27 cellular contexts compared by ENCODE assay signal in genomic region chr2:127332335-127332734, GRCh38.
"Had no signal": no experiment of that assay in that cellular context is flagged by ENCODE, and none has a peak within 500 bp of the region (broad histone marks: within the 10 kb centered on the region; RNA-seq: fewer than 3 reads in every experiment).

No MANE protein-coding gene starts in this region.

- H3K4me3 Mint-ChIP-seq: stimulated activated effector memory CD8-positive, alpha-beta T cell treated with anti-CD3 and anti-CD28 coated beads, Interleukin-12 subunit alpha, Interleukin-12 subunit beta, amount 100 ng/mL, for 72 hours; stimulated activated memory B cell treated with anti-CD40 and anti-IgM and Interleukin-4, amounts not matched to agents 10 μg/mL and 1 μg/mL and 100 μg/mL, for 72 hours; stimulated activated naive B cell treated with anti-CD40 and anti-IgM and Interleukin-4, amounts not matched to agents 10 μg/mL and 1 μg/mL and 100 μg/mL, for 72 hours; stimulated activated naive CD8-positive, alpha-beta T cell treated with anti-CD3 and anti-CD28 coated beads, Interleukin-15, Interleukin-2, amounts not matched to agents 100 ng/mL and 50 ng/mL, for 24 hours; type B pancreatic cell had no signal

- H3K4me1 ChIP-seq: suprapubic skin, testis, thyroid gland, tibial artery, tibial nerve, transverse colon, upper lobe of left lung, upper lobe of right lung, uterus, vagina had no signal

- H3K4me3 ChIP-seq: stomach, suprapubic skin, testis, thoracic aorta, thyroid gland, tibial artery, tibial nerve, transverse colon, upper lobe of left lung, upper lobe of right lung, uterus, vagina had no signal

- H3K27ac ChIP-seq: stomach, suprapubic skin, testis, thoracic aorta, thyroid gland, tibial artery, tibial nerve, transverse colon, upper lobe of left lung, upper lobe of right lung, uterus, vagina had no signal

- H3K4me1 Mint-ChIP-seq: stimulated activated memory B cell treated with anti-CD40 and anti-IgM and Interleukin-4, amounts not matched to agents 10 μg/mL and 1 μg/mL and 100 μg/mL, for 72 hours; stimulated activated naive B cell treated with anti-CD40 and anti-IgM and Interleukin-4, amounts not matched to agents 10 μg/mL and 1 μg/mL and 100 μg/mL, for 72 hours had no signal

- DNase-seq: stimulated activated CD4-positive, alpha-beta T cell treated with anti-CD3 and anti-CD28 coated beads, Interleukin-2, amount 100 ng/mL, for 24 hours; stimulated activated CD4-positive, alpha-beta T cell treated with anti-CD3 and anti-CD28 coated beads, Interleukin-2, amount 100 ng/mL, for 48 hours; stimulated activated CD4-positive, alpha-beta T cell treated with anti-CD3 and anti-CD28 coated beads, Interleukin-4, amount 100 ng/mL, for 1 hour; stimulated activated CD4-positive, alpha-beta T cell treated with anti-CD3 and anti-CD28 coated beads, Interleukin-4, amount 100 ng/mL, for 24 hours; stimulated activated CD4-positive, alpha-beta T cell treated with anti-CD3 and anti-CD28 coated beads, Interleukin-4, amount 100 ng/mL, for 4 hours; stimulated activated CD8-positive, alpha-beta memory T cell treated with anti-CD3 and anti-CD28 coated beads, Interleukin-4, amount 100 ng/mL, for 48 hours; stimulated activated naive B cell treated with anti-CD40 and anti-IgM and Interleukin-4, amounts not matched to agents 10 μg/mL and 1 μg/mL and 100 μg/mL, for 72 hours; stimulated activated naive CD4-positive, alpha-beta T cell; stimulated activated naive CD4-positive, alpha-beta T cell treated with Interleukin-2 at 50 U/mL for 16 hours; stomach; substantia nigra; testis; thyroid gland; tibial artery; transverse colon; trophoblast cell; upper lobe of left lung; upper lobe of right lung; uterus had no signal

- ATAC-seq: stimulated activated effector memory CD8-positive, alpha-beta T cell treated with anti-CD3 and anti-CD28 coated beads, Interleukin-12 subunit alpha, Interleukin-12 subunit beta, amount 100 ng/mL, for 72 hours; stimulated activated memory B cell treated with anti-CD40 and anti-IgM and Interleukin-4, amounts not matched to agents 10 μg/mL and 1 μg/mL and 100 μg/mL, for 72 hours; stimulated activated naive B cell treated with anti-CD40 and anti-IgM and Interleukin-4, amounts not matched to agents 10 μg/mL and 1 μg/mL and 100 μg/mL, for 72 hours; upper lobe of right lung had no signal

- H3K9me3 ChIP-seq: stomach, suprapubic skin, testis, thoracic aorta, thyroid gland, tibial artery, tibial nerve, transverse colon, upper lobe of left lung, upper lobe of right lung, uterus, vagina had no signal

- H3K9me3 Mint-ChIP-seq: stimulated activated effector memory CD8-positive, alpha-beta T cell treated with anti-CD3 and anti-CD28 coated beads, Interleukin-12 subunit alpha, Interleukin-12 subunit beta, amount 100 ng/mL, for 72 hours; stimulated activated memory B cell treated with anti-CD40 and anti-IgM and Interleukin-4, amounts not matched to agents 10 μg/mL and 1 μg/mL and 100 μg/mL, for 72 hours; stimulated activated naive B cell treated with anti-CD40 and anti-IgM and Interleukin-4, amounts not matched to agents 10 μg/mL and 1 μg/mL and 100 μg/mL, for 72 hours; stimulated activated naive CD8-positive, alpha-beta T cell treated with anti-CD3 and anti-CD28 coated beads, Interleukin-15, Interleukin-2, amounts not matched to agents 100 ng/mL and 50 ng/mL, for 24 hours; type B pancreatic cell had no signal

- H3K27me3 ChIP-seq: stomach, suprapubic skin, testis, thyroid gland, tibial artery, tibial nerve, transverse colon, upper lobe of left lung, upper lobe of right lung, uterus, vagina had no signal

- H3K27me3 Mint-ChIP-seq: stimulated activated memory B cell treated with anti-CD40 and anti-IgM and Interleukin-4, amounts not matched to agents 10 μg/mL and 1 μg/mL and 100 μg/mL, for 72 hours; stimulated activated naive B cell treated with anti-CD40 and anti-IgM and Interleukin-4, amounts not matched to agents 10 μg/mL and 1 μg/mL and 100 μg/mL, for 72 hours; stimulated activated naive CD8-positive, alpha-beta T cell treated with anti-CD3 and anti-CD28 coated beads, Interleukin-15, Interleukin-2, amounts not matched to agents 100 ng/mL and 50 ng/mL, for 24 hours; type B pancreatic cell had no signal

- H3K27ac Mint-ChIP-seq: stimulated activated naive B cell treated with anti-CD40 and anti-IgM and Interleukin-4, amounts not matched to agents 10 μg/mL and 1 μg/mL and 100 μg/mL, for 72 hours; stimulated activated naive CD8-positive, alpha-beta T cell treated with anti-CD3 and anti-CD28 coated beads, Interleukin-15, Interleukin-2, amounts not matched to agents 100 ng/mL and 50 ng/mL, for 24 hours; type B pancreatic cell had no signal
